Comparison of ENCODE assay signal across 21 cellular contexts in genomic region chr2:145617906-145618305, GRCh38.
DNase-seq lines count a peak whose midpoint lies in the region; ATAC-seq, FAIRE-seq and TF ChIP-seq lines count a peak whose summit lies in the region.
"Had no signal": no experiment of that assay in that cellular context is flagged by ENCODE, and none has a peak within 500 bp of the region (broad histone marks: within the 10 kb centered on the region; RNA-seq: fewer than 3 reads in every experiment).

No MANE protein-coding gene starts in this region.

- H3K4me3 ChIP-seq in ACC112 (ENCODE audit: low read depth, low read length) (no peak overlapping the region), astrocyte (ENCODE audit: insufficient read depth, low read depth, low read length) (no peak overlapping the region), sigmoid colon (no peak overlapping the region), MM.1S (ENCODE audit: low read length) (no peak overlapping the region), lower lobe of right lung (no peak overlapping the region)
- H3K4me3 ChIP-seq: thyroid gland had no signal

- peak overlapping the region; percentile 35 for H3K27ac ChIP-seq in ACC112 (ENCODE audit: low read depth, low read length)
- H3K27ac ChIP-seq in astrocyte (ENCODE audit: low read depth, low read length) = no peak overlapping the region
- no peak overlapping the region for H3K27ac ChIP-seq in foreskin keratinocyte
- H3K27ac ChIP-seq in sigmoid colon = no peak overlapping the region
- H3K27ac ChIP-seq in MM.1S (ENCODE audit: low read length) = no peak overlapping the region
- H3K27ac ChIP-seq in lower lobe of right lung = no peak overlapping the region
- H3K27ac ChIP-seq: neutrophil, thyroid gland had no signal

- H3K9me2 ChIP-seq in MM.1S (replicated peaks; ENCODE audit: insufficient read depth, low read length) = no peaks in the 10 kb centered on the region

- intact Hi-C loops in sigmoid colon (cut with DNase I) (no loop called here), lower lobe of right lung (cut with DNase I) (no loop called here)

- peak; percentile 56 for FAIRE-seq in astrocyte (lab: Jason Lieb, UNC)
- FAIRE-seq: colon, endometrium had no signal

- H3K4me1 Mint-ChIP-seq in astrocyte (ENCODE audit: low read depth, unreplicated experiment) = no peaks in the 10 kb centered on the region
- H3K4me1 Mint-ChIP-seq: stimulated activated memory B cell treated with anti-CD40 and anti-IgM and Interleukin-4, amounts not matched to agents 10 μg/mL and 1 μg/mL and 100 μg/mL, for 72 hours had no signal

- H3K4me2 ChIP-seq in astrocyte (ENCODE audit: low read length) = peak overlapping the region; percentile 42
- no peak overlapping the region for H3K4me2 ChIP-seq in MM.1S (ENCODE audit: low read depth, low read length)

- no peak for TF ChIP-seq CTCF in astrocyte (IDR thresholded peaks at IDR 0.05; ENCODE audit: insufficient read depth, low read depth, low read length)
- TF ChIP-seq CTCF in foreskin keratinocyte (conservative IDR thresholded peaks at IDR 0.05) = no peak
- no peak for TF ChIP-seq CTCF in sigmoid colon (IDR thresholded peaks at IDR 0.05)
- TF ChIP-seq CTCF in MM.1S (IDR thresholded peaks at IDR 0.05; ENCODE audit: low read length) = no peak
- no peak for TF ChIP-seq CTCF in lower lobe of right lung (IDR thresholded peaks at IDR 0.05)

- no peak overlapping the region for H3K27ac Mint-ChIP-seq in astrocyte (ENCODE audit: unreplicated experiment)
- H3K27ac Mint-ChIP-seq: stimulated activated memory B cell treated with anti-CD40 and anti-IgM and Interleukin-4, amounts not matched to agents 10 μg/mL and 1 μg/mL and 100 μg/mL, for 72 hours had no signal

- no peak for TF ChIP-seq POLR2A in sigmoid colon (IDR thresholded peaks at IDR 0.05)

- H3K79me2 ChIP-seq in ACC112 (ENCODE audit: control insufficient read depth, insufficient read depth, low read length, unreplicated experiment) (no peaks in the 10 kb centered on the region), astrocyte (ENCODE audit: insufficient read depth, low read length) (no peaks in the 10 kb centered on the region), MM.1S (ENCODE audit: low read length) (no peaks in the 10 kb centered on the region)

- peak overlapping the region; percentile 12 for H2AFZ ChIP-seq in ACC112 (ENCODE audit: low read length, unreplicated experiment)
- H2AFZ ChIP-seq in astrocyte (ENCODE audit: low read depth, low read length) = no peak overlapping the region
- no peak overlapping the region for H2AFZ ChIP-seq in MM.1S (ENCODE audit: low read length)

- ATAC-seq in foreskin keratinocyte = peak; percentile 41
- ATAC-seq in lower lobe of right lung = no peak
- ATAC-seq: left lobe of liver; stimulated activated memory B cell treated with anti-CD40 and anti-IgM and Interleukin-4, amounts not matched to agents 10 μg/mL and 1 μg/mL and 100 μg/mL, for 72 hours had no signal

- 55 to 73% methylated on average over 2 of the region's 2 CpGs for WGBS in sigmoid colon, 2 donors

- H3K27me3 ChIP-seq in ACC112 (ENCODE audit: insufficient read depth, low read length) = no peaks in the 10 kb centered on the region
- no peaks in the 10 kb centered on the region for H3K27me3 ChIP-seq in astrocyte (ENCODE audit: insufficient read depth, low read length)
- H3K27me3 ChIP-seq in foreskin keratinocyte = no peaks in the 10 kb centered on the region
- no peaks in the 10 kb centered on the region for H3K27me3 ChIP-seq in sigmoid colon
- H3K27me3 ChIP-seq in MM.1S (replicated peaks; ENCODE audit: insufficient read depth, low read length) = no peaks in the 10 kb centered on the region
- no peaks in the 10 kb centered on the region for H3K27me3 ChIP-seq in lower lobe of right lung (ENCODE audit: low read depth)
- H3K27me3 ChIP-seq: neutrophil, thyroid gland had no signal

- H3K36me3 ChIP-seq in ACC112 (ENCODE audit: insufficient read depth, low read length) (no peaks in the 10 kb centered on the region), astrocyte (ENCODE audit: insufficient read depth, low read length) (no peaks in the 10 kb centered on the region), sigmoid colon (no peaks in the 10 kb centered on the region), MM.1S (replicated peaks; ENCODE audit: insufficient read depth, low read length) (no peaks in the 10 kb centered on the region), lower lobe of right lung (no peaks in the 10 kb centered on the region)
- H3K36me3 ChIP-seq: neutrophil, thyroid gland had no signal

- H3K36me3 Mint-ChIP-seq in astrocyte (ENCODE audit: low read depth, unreplicated experiment) = no peaks in the 10 kb centered on the region
- H3K36me3 Mint-ChIP-seq: stimulated activated memory B cell treated with anti-CD40 and anti-IgM and Interleukin-4, amounts not matched to agents 10 μg/mL and 1 μg/mL and 100 μg/mL, for 72 hours had no signal

- H3K4me3 Mint-ChIP-seq in astrocyte (ENCODE audit: unreplicated experiment) = no peak overlapping the region
- H3K4me3 Mint-ChIP-seq: stimulated activated memory B cell treated with anti-CD40 and anti-IgM and Interleukin-4, amounts not matched to agents 10 μg/mL and 1 μg/mL and 100 μg/mL, for 72 hours had no signal

- no peaks in the 10 kb centered on the region for H3F3A ChIP-seq in MM.1S (ENCODE audit: insufficient read depth, low read length)

- H4K20me1 ChIP-seq in astrocyte (ENCODE audit: insufficient read depth, low read length) (no peaks in the 10 kb centered on the region), MM.1S (ENCODE audit: insufficient read depth, low read length) (no peaks in the 10 kb centered on the region)

- H3K4me1 ChIP-seq in ACC112 (ENCODE audit: control insufficient read depth, insufficient read depth, low read length, unreplicated experiment) (peaks cover 23% of the 10 kb centered on the region), astrocyte (ENCODE audit: insufficient read depth, low read length) (no peaks in the 10 kb centered on the region), foreskin keratinocyte (no peaks in the 10 kb centered on the region), sigmoid colon (no peaks in the 10 kb centered on the region), MM.1S (ENCODE audit: low read length) (no peaks in the 10 kb centered on the region), lower lobe of right lung (no peaks in the 10 kb centered on the region)
- H3K4me1 ChIP-seq: thyroid gland had no signal

- no peak overlapping the region for H3K9ac ChIP-seq in astrocyte (ENCODE audit: low read length)
- H3K9ac ChIP-seq in MM.1S (ENCODE audit: low read length) = no peak overlapping the region

- H3K9me3 Mint-ChIP-seq in astrocyte (ENCODE audit: unreplicated experiment) = no peaks in the 10 kb centered on the region

- H3K27me3 Mint-ChIP-seq in astrocyte (ENCODE audit: low read depth, unreplicated experiment) = no peaks in the 10 kb centered on the region
- H3K27me3 Mint-ChIP-seq: stimulated activated memory B cell treated with anti-CD40 and anti-IgM and Interleukin-4, amounts not matched to agents 10 μg/mL and 1 μg/mL and 100 μg/mL, for 72 hours had no signal

- H3K9me3 ChIP-seq in astrocyte (ENCODE audit: insufficient read depth, low read depth, low read length) (no peaks in the 10 kb centered on the region), sigmoid colon (no peaks in the 10 kb centered on the region), MM.1S (replicated peaks; ENCODE audit: insufficient read depth, low read length) (no peaks in the 10 kb centered on the region), lower lobe of right lung (no peaks in the 10 kb centered on the region)
- H3K9me3 ChIP-seq: neutrophil, thyroid gland had no signal

- TF ChIP-seq EP300 in sigmoid colon (IDR thresholded peaks at IDR 0.05) = no peak

- DNase-seq in HS-5 (ENCODE audit: low read depth) = peak; percentile 52
- DNase-seq in astrocyte (ENCODE audit: low read depth) = peak; percentile 60
- DNase-seq in foreskin keratinocyte = peak in 1 of 2 donors; percentile 45
- no peak for DNase-seq in 8988T
- DNase-seq in sigmoid colon = no peak
- DNase-seq in MM.1S = no peak
- no peak for DNase-seq in lower lobe of right lung
- DNase-seq: activated CD4-positive, alpha-beta T cell treated with anti-CD3 and anti-CD28 coated beads for 4 hours; activated CD8-positive, alpha-beta memory T cell treated with anti-CD3 and anti-CD28 coated beads, Interleukin-2, amount 50 U/mL, for 4 hours; activated effector memory CD4-positive, alpha-beta T cell treated with anti-CD3 and anti-CD28 coated beads, Interleukin-2, amount 50 U/mL, for 16 hours; H7; NCI-H1694 treated with DMSO at 0.1 percent for 48 hours; NCI-H345; stimulated activated CD4-positive, alpha-beta T cell treated with anti-CD3 and anti-CD28 coated beads, Interleukin-15, amount 100 ng/mL, for 24 hours; thyroid gland had no signal

Comparison
In these comparisons a context has a peak if more than half of its experiments do, and no peak if none do; other contexts are left out.
1. DNase-seq: peak in HS-5 (single experiment) and astrocyte (single experiment); none in 8988T (single experiment), sigmoid colon (single experiment), MM.1S (single experiment) and lower lobe of right lung (single experiment).